13 cellular contexts compared by ENCODE assay signal in genomic region chr7:121531175-121532070, GRCh38.
DNase-seq lines count a peak whose midpoint lies in the region; ATAC-seq and TF ChIP-seq lines count a peak whose summit lies in the region.
"Had no signal": no experiment of that assay in that cellular context is flagged by ENCODE, and none has a peak within 500 bp of the region (broad histone marks: within the 10 kb centered on the region; RNA-seq: fewer than 3 reads in every experiment).

No MANE protein-coding gene starts in this region.

- H3K27me3 ChIP-seq in foreskin keratinocyte (no peaks in the 10 kb centered on the region), aorta (ENCODE audit: control insufficient read depth in 1 of 2, insufficient read depth in 2 of 2, low read length in 1 of 2) (no peaks in the 10 kb centered on the region)
- H3K27me3 ChIP-seq: right atrium auricular region, uterus had no signal

- no peak overlapping the region for H3K27ac ChIP-seq in foreskin keratinocyte
- H3K27ac ChIP-seq in aorta (ENCODE audit: low read depth in 1 of 2, low read length in 2 of 2) = no peak overlapping the region
- H3K27ac ChIP-seq: right atrium auricular region, uterus had no signal

- no peaks in the 10 kb centered on the region for H3K36me3 ChIP-seq in aorta (ENCODE audit: control insufficient read depth in 1 of 2, insufficient read depth in 2 of 2, low read length in 1 of 2)
- H3K36me3 ChIP-seq: right atrium auricular region, uterus had no signal

- CTCF ChIA-PET in Calu3 (lab: Charles Lee) = interaction anchor here (1.6 to 2.3 kb wide), 4 partner anchors 10 to 135 kb away, joined by 4 to 11 read pairs (median 8); partner anchors contain the start of gene FAM3C
- CTCF ChIA-PET in activated CD8-positive, alpha-beta T cell treated with anti-CD3 and anti-CD28 coated beads for 36 hours (lab: Charles Lee) = interaction anchor here (0.8 to 1.5 kb wide), 4 partner anchors 13 to 161 kb away, joined by 3 to 4 read pairs (median 3); no protein-coding TSS in a partner anchor
- CTCF ChIA-PET in GM10248 (lab: Yijun Ruan, JAX) = interaction anchor here (1.0 to 3.0 kb wide), 8 partner anchors 12 to 463 kb away, joined by 4 to 12 read pairs (median 4); partner anchors contain the start of gene FAM3C

- no peak overlapping the region for H3K4me3 ChIP-seq in aorta (ENCODE audit: low read length in 2 of 2)
- H3K4me3 ChIP-seq: right atrium auricular region, uterus had no signal

- H3K4me1 ChIP-seq in foreskin keratinocyte = peaks cover 20% of the 10 kb centered on the region
- H3K4me1 ChIP-seq in aorta (ENCODE audit: control insufficient read depth in 1 of 2, insufficient read depth in 2 of 2, low read length in 2 of 2) = no peaks in the 10 kb centered on the region
- H3K4me1 ChIP-seq: right atrium auricular region, uterus had no signal

- H3K27ac Mint-ChIP-seq in Calu3 (ENCODE audit: unreplicated experiment) = peak overlapping the region; percentile 98
- peak overlapping the region; percentile 91 for H3K27ac Mint-ChIP-seq in activated CD8-positive, alpha-beta T cell treated with anti-CD3 and anti-CD28 coated beads for 36 hours
- H3K27ac Mint-ChIP-seq in HFFc6 = no peak overlapping the region

- TF ChIP-seq CTCF in Calu3 (IDR thresholded peaks at IDR 0.05; ENCODE audit: unreplicated experiment) (no peak), foreskin keratinocyte (conservative IDR thresholded peaks at IDR 0.05) (no peak), GM10248 (IDR thresholded peaks at IDR 0.05; ENCODE audit: control extremely low read depth, extremely low read depth, low read depth, missing control alignments) (no peak), HFFc6 (IDR thresholded peaks at IDR 0.05) (no peak)
- no peak for TF ChIP-seq CTCF in activated CD8-positive, alpha-beta T cell treated with anti-CD3 and anti-CD28 coated beads for 36 hours (IDR thresholded peaks at IDR 0.05)

- H3K4me1 Mint-ChIP-seq in Calu3 (ENCODE audit: low read depth, unreplicated experiment) (peaks cover 32% of the 10 kb centered on the region), HFFc6 (ENCODE audit: low read depth) (peaks cover 29% of the 10 kb centered on the region)
- H3K4me1 Mint-ChIP-seq in activated CD8-positive, alpha-beta T cell treated with anti-CD3 and anti-CD28 coated beads for 36 hours (ENCODE audit: low read depth) = peaks cover 39% of the 10 kb centered on the region

- H3K9me3 Mint-ChIP-seq in Calu3 (ENCODE audit: low read depth, unreplicated experiment) (peaks cover 2% of the 10 kb centered on the region), HFFc6 (no peaks in the 10 kb centered on the region)
- no peaks in the 10 kb centered on the region for H3K9me3 Mint-ChIP-seq in activated CD8-positive, alpha-beta T cell treated with anti-CD3 and anti-CD28 coated beads for 36 hours

- H3K4me3 Mint-ChIP-seq in Calu3 (ENCODE audit: low read depth, unreplicated experiment) (no peak overlapping the region), HFFc6 (no peak overlapping the region)
- peak overlapping the region; percentile 17 for H3K4me3 Mint-ChIP-seq in activated CD8-positive, alpha-beta T cell treated with anti-CD3 and anti-CD28 coated beads for 36 hours

- POLR2A ChIA-PET in activated CD8-positive, alpha-beta T cell treated with anti-CD3 and anti-CD28 coated beads for 36 hours (lab: Charles Lee) = interaction anchor here (1.0 to 1.5 kb wide), 4 partner anchors 8 to 135 kb away, joined by 3 to 4 read pairs (median 4); partner anchors contain the start of gene FAM3C
- POLR2A ChIA-PET in GM10248 (lab: Yijun Ruan, JAX) = interaction anchor here (0.6 kb wide), 1 partner anchor 14 kb away, joined by 7 read pairs; no protein-coding TSS in a partner anchor

- intact Hi-C loops in Calu3 (cut with micrococcal nuclease; ENCODE audit: unreplicated experiment) (loop anchor here (5.0 kb wide), 1 partner anchor 89 kb away; no protein-coding TSS in a partner anchor), aorta (cut with DNase I) (no loop called here)
- intact Hi-C loops in activated CD8-positive, alpha-beta T cell treated with anti-CD3 and anti-CD28 coated beads for 36 hours (cut with micrococcal nuclease) = loop anchor here (5.0 kb wide), 3 partner anchors 94 to 159 kb away; no protein-coding TSS in a partner anchor

- H3K36me3 Mint-ChIP-seq in Calu3 (ENCODE audit: insufficient read depth, unreplicated experiment) = peaks cover 10% of the 10 kb centered on the region
- H3K36me3 Mint-ChIP-seq in activated CD8-positive, alpha-beta T cell treated with anti-CD3 and anti-CD28 coated beads for 36 hours (ENCODE audit: low read depth) = no peaks in the 10 kb centered on the region
- H3K36me3 Mint-ChIP-seq in HFFc6 (ENCODE audit: low read depth) = no peaks in the 10 kb centered on the region

- no TSS peak for BruUV-seq in Calu3 (replicated peaks; lab: Mats Ljungman, UMichigan)

- no peak for DNase-seq in Calu3
- DNase-seq in HT1080 (ENCODE audit: low read depth) = peak; percentile 47
- DNase-seq in activated CD8-positive, alpha-beta T cell treated with anti-CD3 and anti-CD28 coated beads for 36 hours = no peak
- peak; percentile 78 to 87 for DNase-seq in foreskin keratinocyte
- no peak for DNase-seq in GM10248 (ENCODE audit: extremely low spot score)
- no peak for DNase-seq in HFFc6
- DNase-seq in aorta = no peak
- DNase-seq: COR-L47, hypothalamus, NCI-H1048, uterus had no signal

- ATAC-seq in activated CD8-positive, alpha-beta T cell treated with anti-CD3 and anti-CD28 coated beads for 36 hours = no peak
- peak; percentile 33 for ATAC-seq in foreskin keratinocyte
- no peak for ATAC-seq in HG02642 (IDR thresholded peaks at IDR 0.05; ENCODE audit: poor library complexity, unreplicated experiment)
- no peak for ATAC-seq in aorta (ENCODE audit: low FRiP score)

- 83 to 86% methylated on average over 10 of the region's 10 CpGs for WGBS in aorta, 2 donors

- H3K9me3 ChIP-seq in aorta (ENCODE audit: control insufficient read depth, low read length) = no peaks in the 10 kb centered on the region
- H3K9me3 ChIP-seq: right atrium auricular region, uterus had no signal

- H3K27me3 Mint-ChIP-seq in Calu3 (ENCODE audit: unreplicated experiment) (no peaks in the 10 kb centered on the region), HFFc6 (ENCODE audit: insufficient read depth) (peaks cover 12% of the 10 kb centered on the region)
- peaks cover 10% of the 10 kb centered on the region for H3K27me3 Mint-ChIP-seq in activated CD8-positive, alpha-beta T cell treated with anti-CD3 and anti-CD28 coated beads for 36 hours

Comparison
In these comparisons a context has a peak if more than half of its experiments do, and no peak if none do; other contexts are left out.
1. DNase-seq: peak in HT1080 (single experiment) and foreskin keratinocyte (2 of 2); none in Calu3 (single experiment), activated CD8-positive, alpha-beta T cell treated with anti-CD3 and anti-CD28 coated beads for 36 hours (single experiment), GM10248 (single experiment), HFFc6 (single experiment) and aorta (0 of 2).
2. intact Hi-C loops: an anchor here in Calu3 (5.0 kb wide) and activated CD8-positive, alpha-beta T cell treated with anti-CD3 and anti-CD28 coated beads for 36 hours (5.0 kb wide); none called in aorta.